ENCODE assay signal across 9 cellular contexts in the genomic region with DNA sequence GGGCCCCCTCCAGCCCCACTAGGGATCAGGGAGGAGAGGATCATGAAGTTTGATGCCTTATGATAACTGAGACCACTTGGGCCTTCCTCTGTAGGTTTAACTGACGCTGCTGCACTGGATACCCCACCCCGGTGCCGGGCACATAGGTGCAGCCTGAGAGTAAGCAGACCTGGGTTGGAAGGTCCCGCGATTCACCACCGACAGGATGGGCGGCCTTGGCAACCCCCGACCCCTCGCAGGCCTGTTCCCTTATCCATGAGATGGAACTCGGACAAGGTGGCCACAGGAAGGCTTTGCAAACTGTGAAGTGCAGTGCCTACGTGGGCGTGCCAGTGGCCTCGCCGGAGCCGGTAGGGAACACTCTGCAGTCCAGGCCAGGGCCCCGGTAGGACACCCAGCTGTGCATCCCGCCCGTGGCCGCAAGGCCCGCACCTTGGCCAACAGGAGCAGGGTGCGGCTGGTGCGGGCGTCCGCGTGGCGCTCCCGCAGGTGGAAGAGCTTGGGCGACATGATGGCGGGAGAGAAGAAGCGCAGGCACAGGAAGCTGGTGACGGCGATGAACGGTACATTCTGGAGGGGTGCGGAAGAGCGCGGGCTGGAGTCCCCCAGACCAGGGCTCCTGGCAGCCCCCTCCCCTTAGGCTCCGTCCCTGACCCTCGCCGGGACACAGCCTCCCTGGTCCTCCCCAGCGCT. TPM values are rescaled to one million over a fixed set of nuclear protein-coding genes. Genes with fewer than 3 reads are reported as not detected.
A peak's percentile ranks its signal among the peaks of the same experiment; 100 is the strongest.
DNase-seq lines count a peak whose midpoint lies in the region; ATAC-seq and TF ChIP-seq lines count a peak whose summit lies in the region.
"Not testable (repeated sequence)": the region's sequence is repeated elsewhere in the genome, so short reads cannot be mapped to it uniquely, and the experiment has no call there.
"Had no signal": no experiment of that assay in that cellular context is flagged by ENCODE, and none has a peak within 500 bp of the region (broad histone marks: within the 10 kb centered on the region; RNA-seq: fewer than 3 reads in every experiment).

No MANE protein-coding gene starts in this region.

- peaks cover 12% of the 10 kb centered on the region for H3K4me1 Mint-ChIP-seq in activated naive CD4-positive, alpha-beta T cell treated with anti-CD3 and anti-CD28 coated beads, Interleukin-2, amount 50 U/mL, for 24 hours

- not testable (repeated sequence) for TF ChIP-seq POLR2A in Peyer's patch (IDR thresholded peaks at IDR 0.05)

- H3K18ac ChIP-seq in neuronal stem cell (ENCODE audit: low read length) = not testable (repeated sequence)

- not testable (repeated sequence) for H3K79me1 ChIP-seq in neuronal stem cell (ENCODE audit: low read depth, low read length)

- H3K4me3 Mint-ChIP-seq in activated naive CD4-positive, alpha-beta T cell treated with anti-CD3 and anti-CD28 coated beads, Interleukin-2, amount 50 U/mL, for 24 hours = peak overlapping the region; percentile 54

- H3K9ac ChIP-seq in ES-I3 (ENCODE audit: low read depth, low read length) = peak overlapping the region; percentile 24; the same call in 1 of the 2 replicates
- not testable (repeated sequence) for H3K9ac ChIP-seq in neuronal stem cell (ENCODE audit: low read depth, low read length, poor library complexity)

- H2BK15ac ChIP-seq in neuronal stem cell (ENCODE audit: low read length) = not testable (repeated sequence)

- not testable (repeated sequence) for H3K4me1 ChIP-seq in ES-I3 (ENCODE audit: insufficient read depth, low read length); cardiac muscle cell (ENCODE audit: low read depth); neuronal stem cell (ENCODE audit: control insufficient read depth in 2 of 2, insufficient read depth in 1 of 2, low read depth in 1 of 2, low read length in 2 of 2); thymus (ENCODE audit: control insufficient read depth, insufficient read depth, low read length)
- peaks cover 0 to 14% (median 6%) of the 10 kb centered on the region in 4 donors for H3K4me1 ChIP-seq in Peyer's patch

- H3K23ac ChIP-seq in neuronal stem cell (ENCODE audit: low read depth, low read length, poor library complexity) = not testable (repeated sequence)

- not testable (repeated sequence) for H2BK5ac ChIP-seq in neuronal stem cell (ENCODE audit: low read length)

- peak overlapping the region; percentile 65 to 81 (median 72) for H3K27ac ChIP-seq in Peyer's patch
- not testable (repeated sequence) for H3K27ac ChIP-seq in cardiac muscle cell; neuronal stem cell (replicated peaks; ENCODE audit: low read length)
- peak overlapping the region; percentile 84 for H3K27ac ChIP-seq in thymus (ENCODE audit: low read depth)

- not testable (repeated sequence) for H3K27me3 Mint-ChIP-seq in activated naive CD4-positive, alpha-beta T cell treated with anti-CD3 and anti-CD28 coated beads, Interleukin-2, amount 50 U/mL, for 24 hours

- not testable (repeated sequence) for H2BK120ac ChIP-seq in neuronal stem cell (ENCODE audit: low read depth, low read length)

- H2BK12ac ChIP-seq in neuronal stem cell (ENCODE audit: low read length) = not testable (repeated sequence)

- not testable (repeated sequence) for H3K27me3 ChIP-seq in Peyer's patch; cardiac muscle cell; neuronal stem cell (ENCODE audit: control insufficient read depth in 3 of 3, insufficient read depth in 3 of 3, low read depth in 1 of 3, low read length in 3 of 3); thymus (ENCODE audit: control insufficient read depth, insufficient read depth)

- H3K4me3 ChIP-seq in Peyer's patch = peak overlapping the region; percentile 34 to 54 (median 48)
- H3K4me3 ChIP-seq in cardiac muscle cell = peak overlapping the region; percentile 9
- peak overlapping the region in 1 of 2 donors; percentile 29 for H3K4me3 ChIP-seq in neuronal stem cell (ENCODE audit: low read length in 2 of 2)
- peak overlapping the region; percentile 41 for H3K4me3 ChIP-seq in thymus (ENCODE audit: low read length)

- H3K36me3 Mint-ChIP-seq in activated naive CD4-positive, alpha-beta T cell treated with anti-CD3 and anti-CD28 coated beads, Interleukin-2, amount 50 U/mL, for 24 hours = not testable (repeated sequence)

- not testable (repeated sequence) for H2AK5ac ChIP-seq in neuronal stem cell (ENCODE audit: low read depth, low read length)

- H3K9me3 Mint-ChIP-seq in activated naive CD4-positive, alpha-beta T cell treated with anti-CD3 and anti-CD28 coated beads, Interleukin-2, amount 50 U/mL, for 24 hours = not testable (repeated sequence)

- not testable (repeated sequence) for H3K9me3 ChIP-seq in ES-I3 (ENCODE audit: control insufficient read depth, insufficient read depth, low read length); Peyer's patch; cardiac muscle cell (ENCODE audit: low read depth); neuronal stem cell (replicated peaks in 1 of 2; ENCODE audit: control insufficient read depth in 2 of 2, insufficient read depth in 1 of 2, low read depth in 1 of 2, low read length in 2 of 2); thymus (ENCODE audit: control insufficient read depth)

- H4K91ac ChIP-seq in neuronal stem cell (ENCODE audit: low read depth, low read length, poor library complexity) = not testable (repeated sequence)

- WGBS in neuronal stem cell (ENCODE audit: extremely low coverage in 2 of 2, insufficient read length in 2 of 2, insufficient replicate concordance in 1 of 2), 2 donors = no CpG with 5 or more reads among the region's 40 CpGs
- WGBS in thymus = 16% methylated on average over 13 of the region's 40 CpGs

- not testable (repeated sequence) for H3K14ac ChIP-seq in neuronal stem cell (ENCODE audit: low read length)

- H3K27ac Mint-ChIP-seq in activated naive CD4-positive, alpha-beta T cell treated with anti-CD3 and anti-CD28 coated beads, Interleukin-2, amount 50 U/mL, for 24 hours = not testable (repeated sequence)

- not testable (repeated sequence) for TF ChIP-seq CTCF in Peyer's patch (IDR thresholded peaks at IDR 0.05); cardiac muscle cell (IDR thresholded peaks at IDR 0.05; ENCODE audit: low read depth, low read length)

- DNase-seq in Peyer's patch = peak in 1 of 3 donors; percentile 49
- not testable (repeated sequence) for DNase-seq in cardiac muscle cell (ENCODE audit: low read depth in 1 of 2, low spot score in 1 of 2); neuronal stem cell (ENCODE audit: low spot score)

- peak; percentile 5 for ATAC-seq in GM21576 (IDR thresholded peaks at IDR 0.05; ENCODE audit: unreplicated experiment)
- ATAC-seq in HG03159 (IDR thresholded peaks at IDR 0.05; ENCODE audit: unreplicated experiment) = peak; percentile 7

- H2AFZ ChIP-seq in neuronal stem cell (ENCODE audit: low read length) = peak overlapping the region; percentile 88

- H3K4ac ChIP-seq in neuronal stem cell (ENCODE audit: low read length) = not testable (repeated sequence)

- not testable (repeated sequence) for H4K8ac ChIP-seq in neuronal stem cell (ENCODE audit: low read depth, low read length)

- peak overlapping the region; percentile 18 for H3K4me2 ChIP-seq in neuronal stem cell (ENCODE audit: insufficient read depth, low read length, poor library complexity, severe bottlenecking)

- H3K36me3 ChIP-seq in ES-I3 (ENCODE audit: insufficient read depth, low read length); Peyer's patch; cardiac muscle cell; neuronal stem cell (replicated peaks in 1 of 2; ENCODE audit: control insufficient read depth in 2 of 2, insufficient read depth in 2 of 2, low read length in 2 of 2); thymus (ENCODE audit: control insufficient read depth, insufficient read depth): not testable (repeated sequence)

RNA-seq across cellular contexts. Expression of a gene that starts 4.6 kb away (rescaled TPM):
- 100 to 1,000 TPM; 100 to 303 (median 111) TPM for total RNA-seq in Peyer's patch
- 130 TPM in 2 replicates for total RNA-seq in cardiac muscle cell
- 69.3 and 129 TPM in 2 replicates for polyA plus RNA-seq in cardiac muscle cell
- polyA plus RNA-seq in neuronal stem cell (2013, experiment 1 of 2) = 14.7 TPM
- 14.7 TPM for polyA plus RNA-seq in neuronal stem cell (2013, experiment 2 of 2)
- polyA plus RNA-seq in thymus = 116 TPM

RNA-seq across cellular contexts. Expression of a gene that starts 25.4 kb away (rescaled TPM):
- total RNA-seq in Peyer's patch = 1 to 10 TPM in 2 of 4 donors, not detected in 2; 1.2 to 4.1 TPM
- total RNA-seq in cardiac muscle cell = 129 and 148 TPM in 2 replicates
- 165 and 213 TPM in 2 replicates for polyA plus RNA-seq in cardiac muscle cell
- 17.7 TPM for polyA plus RNA-seq in neuronal stem cell (2013, experiment 1 of 2)
- polyA plus RNA-seq in neuronal stem cell (2013, experiment 2 of 2) = 17.9 TPM
- 5.7 TPM for polyA plus RNA-seq in thymus
- total RNA-seq: K562 had no signal
- polyA plus RNA-seq: K562 had no signal

RNA-seq across cellular contexts. Expression of a gene that starts 42.2 kb away (rescaled TPM):
- total RNA-seq in Peyer's patch (not detected), cardiac muscle cell (not detected in 2 replicates)
- polyA plus RNA-seq in cardiac muscle cell (1.6 and 1.7 TPM in 2 replicates), thymus (not detected)
- not detected for polyA plus RNA-seq in neuronal stem cell (2013, experiment 1 of 2)
- not detected for polyA plus RNA-seq in neuronal stem cell (2013, experiment 2 of 2)
- total RNA-seq: K562 had no signal

RNA-seq across cellular contexts. Expression of a gene that starts 42.4 kb away (rescaled TPM):
- 100 to 1,000 TPM in 2 of 4 donors, 10 to 100 TPM in 2; 49.5 to 150 (median 90.8) TPM for total RNA-seq in Peyer's patch
- 52.5 and 95.9 TPM in 2 replicates for total RNA-seq in cardiac muscle cell
- polyA plus RNA-seq in cardiac muscle cell = 25.1 and 26.7 TPM in 2 replicates
- 9.9 TPM for polyA plus RNA-seq in neuronal stem cell (2013, experiment 1 of 2)
- polyA plus RNA-seq in neuronal stem cell (2013, experiment 2 of 2) = 8.9 TPM
- 38.6 TPM for polyA plus RNA-seq in thymus

Comparison
In these comparisons a context has a peak if more than half of its experiments do, and no peak if none do; other contexts are left out.
1. RNA of a gene that starts 25.4 kb away (total RNA-seq): 129 to 148 TPM in cardiac muscle cell; 1.2 to 4.1 TPM in Peyer's patch; every median in the first group is over 10 times any median in the second.